8 cellular contexts compared by ENCODE assay signal in genomic region chr10:86535057-86535882, GRCh38. TPM values are rescaled to one million over a fixed set of nuclear protein-coding genes. Genes with fewer than 3 reads are reported as not detected.
DNase-seq lines count a peak whose midpoint lies in the region; ATAC-seq, FAIRE-seq and TF ChIP-seq lines count a peak whose summit lies in the region.

No MANE protein-coding gene starts in this region.

- no peaks in the 10 kb centered on the region for H3K27me3 ChIP-seq in CD4-positive, alpha-beta T cell (ENCODE audit: control insufficient read depth, insufficient read depth, low read length)
- peaks cover 0 to 2% of the 10 kb centered on the region in 2 experiments for H3K27me3 ChIP-seq in endothelial cell of umbilical vein (ENCODE audit: control insufficient read depth in 2 of 2, insufficient read depth in 2 of 2, low read length in 2 of 2)
- no peaks in the 10 kb centered on the region for H3K27me3 ChIP-seq in thymus (ENCODE audit: control insufficient read depth, insufficient read depth)

- peak overlapping the region; percentile 75 for H3K4me3 Mint-ChIP-seq in CD4-positive, alpha-beta T cell
- H3K4me3 Mint-ChIP-seq in mesothelial cell of epicardium = peak overlapping the region; percentile 70

- dilution Hi-C loops in endothelial cell of umbilical vein (cut with MboI; ENCODE audit: extremely low pct_ligation_motif_present, low sequenced_read_pairs) = no loop called here

- no TSS peak for BruUV-seq in endothelial cell of umbilical vein (replicated peaks; lab: Mats Ljungman, UMichigan)

- intact Hi-C loops in CD4-positive, alpha-beta T cell (cut with DNase I, micrococcal nuclease) = loop anchor here in 1 of 2 experiments (10.0 kb wide), 1 partner anchor 440 kb away; no protein-coding TSS in a partner anchor
- intact Hi-C loops in endothelial cell of umbilical vein (cut with micrococcal nuclease) = no loop called here

- H3K36me3 ChIP-seq in endothelial cell of umbilical vein (ENCODE audit: control insufficient read depth in 2 of 2, extremely low read depth in 1 of 2, insufficient read depth in 2 of 2, low read length in 2 of 2) (no peaks in the 10 kb centered on the region), thymus (ENCODE audit: control insufficient read depth, insufficient read depth) (no peaks in the 10 kb centered on the region)

- peak; percentile 16 for ATAC-seq in CD4-positive, alpha-beta T cell (ENCODE audit: poor library complexity)

- H3K4me2 ChIP-seq in endothelial cell of umbilical vein (ENCODE audit: insufficient read depth, low read length) = peak overlapping the region; percentile 71

- H3K79me2 ChIP-seq in endothelial cell of umbilical vein (ENCODE audit: control insufficient read depth, insufficient read depth, low read length) = no peaks in the 10 kb centered on the region

- peak overlapping the region; percentile 97 for H2AFZ ChIP-seq in endothelial cell of umbilical vein (ENCODE audit: low read depth, low read length)

- in situ Hi-C loops in KBM-7 (cut with MboI; ENCODE audit: low pct_unique_long_range_greater_than_20kb, low sequenced_read_pairs) = no loop called here

- H3K9me1 ChIP-seq in endothelial cell of umbilical vein (replicated peaks; ENCODE audit: control insufficient read depth, extremely low read depth, insufficient read depth, low read length) = no peaks in the 10 kb centered on the region

- FAIRE-seq in endothelial cell of umbilical vein (lab: Jason Lieb, UNC) = peak; percentile 15

- no peak for TF ChIP-seq CTCF in CD4-positive, alpha-beta T cell (IDR thresholded peaks at IDR 0.05)
- TF ChIP-seq CTCF in HFF-Myc (IDR thresholded peaks at IDR 0.05; ENCODE audit: low read depth, low read length, missing control alignments) = no peak
- TF ChIP-seq CTCF in endothelial cell of umbilical vein (IDR thresholded peaks at IDR 0.05; ENCODE audit: extremely low read depth in 1 of 2, insufficient read depth in 1 of 2, low read depth in 1 of 2, low read length in 2 of 2) = no peak
- no peak for TF ChIP-seq CTCF in mesothelial cell of epicardium (IDR thresholded peaks at IDR 0.05; ENCODE audit: unreplicated experiment)

- no peaks in the 10 kb centered on the region for H3K9me3 Mint-ChIP-seq in CD4-positive, alpha-beta T cell
- no peaks in the 10 kb centered on the region for H3K9me3 Mint-ChIP-seq in mesothelial cell of epicardium

- no peaks in the 10 kb centered on the region for H3K9me3 ChIP-seq in CD4-positive, alpha-beta T cell (ENCODE audit: control insufficient read depth, low read length)
- no peaks in the 10 kb centered on the region for H3K9me3 ChIP-seq in endothelial cell of umbilical vein (replicated peaks; ENCODE audit: control insufficient read depth, insufficient read depth, low read length)
- no peaks in the 10 kb centered on the region for H3K9me3 ChIP-seq in thymus (ENCODE audit: control insufficient read depth)

- TF ChIP-seq POLR2A in endothelial cell of umbilical vein (IDR thresholded peaks at IDR 0.05; ENCODE audit: low read depth, low read length) = no peak

- peaks cover 30% of the 10 kb centered on the region for H3K4me1 Mint-ChIP-seq in CD4-positive, alpha-beta T cell (ENCODE audit: low read depth)
- peaks cover 2% of the 10 kb centered on the region for H3K4me1 Mint-ChIP-seq in mesothelial cell of epicardium

- WGBS in thymus = 71% methylated on average over 49 of the region's 49 CpGs

- no peaks in the 10 kb centered on the region for H3K27me3 Mint-ChIP-seq in CD4-positive, alpha-beta T cell
- peaks cover 24% of the 10 kb centered on the region for H3K27me3 Mint-ChIP-seq in mesothelial cell of epicardium (ENCODE audit: low read depth)

- H3K9ac ChIP-seq in endothelial cell of umbilical vein (replicated peaks; ENCODE audit: extremely low read depth, insufficient read depth, low read length) = peak overlapping the region; percentile 32

- POLR2A ChIA-PET in CD4-positive, alpha-beta T cell (lab: Charles Lee) = interaction anchor here (0.8 to 2.7 kb wide), 5 partner anchors 13 to 135 kb away, joined by 3 to 17 read pairs (median 4); partner anchors contain the start of gene WAPL
- POLR2A ChIA-PET in endothelial cell of umbilical vein (lab: Charles Lee) = no interaction called here

- no peak overlapping the region for H3K27ac ChIP-seq in CD4-positive, alpha-beta T cell (ENCODE audit: low read depth, low read length)
- H3K27ac ChIP-seq in endothelial cell of umbilical vein (ENCODE audit: insufficient read depth, low read depth, low read length) (no peak overlapping the region), thymus (ENCODE audit: low read depth) (no peak overlapping the region)

- H3K36me3 Mint-ChIP-seq in CD4-positive, alpha-beta T cell (ENCODE audit: low read depth) = no peaks in the 10 kb centered on the region
- H3K36me3 Mint-ChIP-seq in mesothelial cell of epicardium = no peaks in the 10 kb centered on the region

- H3K27ac Mint-ChIP-seq in CD4-positive, alpha-beta T cell = peak overlapping the region; percentile 91
- H3K27ac Mint-ChIP-seq in mesothelial cell of epicardium = no peak overlapping the region

- H3K4me1 ChIP-seq in endothelial cell of umbilical vein (ENCODE audit: control insufficient read depth, extremely low read depth, insufficient read depth, low read length) (no peaks in the 10 kb centered on the region), thymus (ENCODE audit: control insufficient read depth, insufficient read depth, low read length) (no peaks in the 10 kb centered on the region)

- peak in 6 of 10 experiments; percentile 4 to 41 (median 22) for DNase-seq in CD4-positive, alpha-beta T cell
- DNase-seq in HFF-Myc (ENCODE audit: extremely low read depth, low read depth) = no peak
- peak; percentile 45 for DNase-seq in activated CD4-positive, CD25-positive, alpha-beta regulatory T cell treated with anti-CD3 and anti-CD28 coated beads, Interleukin-2, amount 50 U/mL, for 72 hours
- DNase-seq in endothelial cell of umbilical vein (ENCODE audit: low read depth, low spot score) = peak; percentile 19
- no peak for DNase-seq in mesothelial cell of epicardium (ENCODE audit: low spot score in 2 of 2, unreplicated experiment in 2 of 2)
- DNase-seq in KBM-7 = no peak
- DNase-seq in NCI-H748 (lab: John Stamatoyannopoulos, UW; ENCODE audit: unreplicated experiment) = no peak

- H4K20me1 ChIP-seq in endothelial cell of umbilical vein (replicated peaks; ENCODE audit: control insufficient read depth, extremely low read depth, insufficient read depth, low read length) = no peaks in the 10 kb centered on the region

- H3K4me3 ChIP-seq in HFF-Myc (replicated peaks; ENCODE audit: low read depth, low read length) (peak overlapping the region; percentile 25; the same call in 1 of the 2 replicates), endothelial cell of umbilical vein (replicated peaks in 1 of 3; ENCODE audit: insufficient read depth in 1 of 3, low read depth in 1 of 3, low read length in 3 of 3) (peak overlapping the region; percentile 7 to 45 (median 29)), thymus (ENCODE audit: low read length) (peak overlapping the region; percentile 18)

- CTCF ChIA-PET in CD4-positive, alpha-beta T cell (lab: Charles Lee) = interaction anchor here (1.2 kb wide), 1 partner anchor 49 kb away, joined by 3 read pairs; no protein-coding TSS in a partner anchor
- CTCF ChIA-PET in endothelial cell of umbilical vein (lab: Charles Lee) = interaction anchor here (1.0 to 1.5 kb wide), 2 partner anchors 14 to 135 kb away, joined by 3 to 6 read pairs; partner anchors contain the start of gene WAPL

TF ChIP-seq in endothelial cell of umbilical vein, 7 proteins besides CTCF, POLR2A, EP300 and RAD21:
- TF ChIP-seq EZH2 (IDR thresholded peaks at IDR 0.05; ENCODE audit: borderline replicate concordance, low read depth, low read length, severe bottlenecking) (no peak), GATA2 (IDR thresholded peaks at IDR 0.05; ENCODE audit: insufficient read depth, insufficient read length, low read depth, low read length) (no peak), FOS (IDR thresholded peaks at IDR 0.05; ENCODE audit: borderline replicate concordance, insufficient read depth, low read length) (no peak), MYC (IDR thresholded peaks at IDR 0.05; ENCODE audit: low read depth, low read length) (no peak), POLR2AphosphoS5 (IDR thresholded peaks at IDR 0.05; ENCODE audit: insufficient read depth, low read depth, low read length) (no peak), JUN (IDR thresholded peaks at IDR 0.05; ENCODE audit: borderline replicate concordance, insufficient read depth, insufficient read length, low read depth) (no peak)
- TF ChIP-seq, protein P1, sequence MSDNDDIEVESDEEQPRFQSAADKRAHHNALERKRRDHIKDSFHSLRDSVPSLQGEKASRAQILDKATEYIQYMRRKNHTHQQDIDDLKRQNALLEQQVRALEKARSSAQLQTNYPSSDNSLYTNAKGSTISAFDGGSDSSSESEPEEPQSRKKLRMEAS (IDR thresholded peaks at IDR 0.05; ENCODE audit: insufficient read depth, insufficient read length) = no peak

RNA-seq across cellular contexts. Expression of gene WAPL, which starts 13.7 kb away (rescaled TPM):
- 10 to 100 TPM; 34.3 TPM for total RNA-seq in CD4-positive, alpha-beta T cell
- total RNA-seq in endothelial cell of umbilical vein = 35.1 and 35.3 TPM in 2 replicates
- polyA plus RNA-seq in endothelial cell of umbilical vein = 6.4 and 9.2 TPM in 2 replicates
- polyA plus RNA-seq in endothelial cell of umbilical vein (2011; cell fraction: cytosol; rRNA removed) = 12.4 and 12.6 TPM in 2 replicates
- polyA plus RNA-seq in endothelial cell of umbilical vein (2011; cell fraction: nucleus; rRNA removed) = 14.7 and 20.4 TPM in 2 replicates
- polyA plus RNA-seq in endothelial cell of umbilical vein (2012) = 29.6 and 33.0 TPM in 2 replicates
- polyA minus RNA-seq in endothelial cell of umbilical vein = 23.5 and 29.6 TPM in 2 replicates
- 36.8 TPM for polyA minus RNA-seq in endothelial cell of umbilical vein (2011; cell fraction: cytosol; rRNA and poly(A)+ RNA removed)
- polyA minus RNA-seq in endothelial cell of umbilical vein (2011; cell fraction: nucleus; rRNA and poly(A)+ RNA removed) = 22.2 and 29.6 TPM in 2 replicates
- 42.8 to 43.4 TPM (median 43.3 TPM) in 3 replicates for total RNA-seq in mesothelial cell of epicardium
- 39.1 TPM for polyA plus RNA-seq in thymus

Comparison
In these comparisons a context has a peak if more than half of its experiments do, and no peak if none do; other contexts are left out.
1. DNase-seq: peak in CD4-positive, alpha-beta T cell (6 of 10), activated CD4-positive, CD25-positive, alpha-beta regulatory T cell treated with anti-CD3 and anti-CD28 coated beads, Interleukin-2, amount 50 U/mL, for 72 hours (single experiment) and endothelial cell of umbilical vein (single experiment); none in HFF-Myc (single experiment), mesothelial cell of epicardium (0 of 2), KBM-7 (single experiment) and NCI-H748 (single experiment).
2. Peak in every context shown above with its lines, with median percentiles within 50 percentile points of each other: H3K4me3 ChIP-seq.